Comparison of ENCODE assay signal across 7 cellular contexts in the genomic region with DNA sequence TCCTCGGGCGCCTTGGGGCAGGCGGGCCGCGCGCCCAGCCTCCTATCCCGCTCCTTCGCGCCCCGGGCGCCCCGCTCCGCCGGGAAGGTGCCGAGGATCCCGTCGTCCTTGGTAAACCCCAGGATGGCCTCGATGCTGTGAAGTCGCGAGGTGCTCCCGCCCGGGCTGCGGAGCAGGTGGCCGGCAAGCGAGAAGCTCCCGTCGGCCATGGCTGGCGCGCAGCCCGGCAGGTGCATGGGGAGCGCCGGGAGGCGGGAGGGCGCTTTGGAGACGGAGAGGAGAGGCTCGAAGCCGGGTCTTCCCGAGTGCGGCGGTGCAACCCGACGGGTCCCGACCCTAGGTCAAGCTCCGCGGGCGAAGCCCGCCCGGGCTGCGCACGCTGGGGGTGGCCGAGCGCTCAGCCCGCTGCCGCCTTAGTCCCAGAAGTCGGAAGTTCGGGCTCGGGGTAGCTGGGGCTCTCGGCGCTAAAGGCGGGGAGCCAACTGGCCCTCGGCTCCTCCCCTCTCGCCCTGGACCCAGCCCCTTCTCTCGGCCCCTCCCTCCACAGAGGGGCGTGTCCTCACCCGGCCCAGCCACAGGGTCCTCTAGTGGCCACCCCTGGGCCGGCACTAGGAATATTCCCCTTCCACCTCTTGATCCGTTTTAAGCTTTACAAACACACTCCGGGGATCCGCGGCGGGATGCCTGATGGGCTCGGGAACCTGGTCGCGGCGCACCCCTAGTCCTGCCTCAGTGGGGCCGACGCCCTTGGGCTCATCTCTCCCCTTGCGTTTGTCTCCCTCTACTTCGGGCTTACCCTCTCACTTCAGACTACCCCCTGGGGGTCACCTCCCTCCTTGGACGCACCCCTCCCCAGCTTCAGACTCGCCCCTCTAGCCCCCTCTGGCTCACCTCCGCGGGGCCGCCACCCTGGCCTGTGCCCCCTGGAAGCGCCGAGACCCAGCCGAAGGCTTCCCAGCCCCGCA. TPM values are rescaled to one million over a fixed set of nuclear protein-coding genes. Genes with fewer than 3 reads are reported as not detected.
A peak's percentile ranks its signal among the peaks of the same experiment; 100 is the strongest.
DNase-seq lines count a peak whose midpoint lies in the region; ATAC-seq lines count a peak whose summit lies in the region.

A gene (minus strand): TSS at position 484 of the 965 bp plus-strand sequence. CDS start 248 bp downstream, at position 236.

- peaks cover 0 to 7% (median 0%) of the 10 kb centered on the region in 9 donors for H3K9me3 Mint-ChIP-seq in naive thymus-derived CD8-positive, alpha-beta T cell

- H3K36me3 Mint-ChIP-seq in naive thymus-derived CD8-positive, alpha-beta T cell, result no peaks in the 10 kb centered on the region

- H3K36me3 ChIP-seq in effector memory CD4-positive, alpha-beta T cell (ENCODE audit: control insufficient read depth, insufficient read depth, low read length), result no peaks in the 10 kb centered on the region

- POLR2A ChIA-PET in naive thymus-derived CD8-positive, alpha-beta T cell (lab: Charles Lee), result no interaction called here

- H3K4me3 Mint-ChIP-seq in naive thymus-derived CD8-positive, alpha-beta T cell, result peak within 1 kb of the TSS in 8 of 10 donors; percentile 10 to 81 (median 44)

- H3K9me3 ChIP-seq in effector memory CD4-positive, alpha-beta T cell (ENCODE audit: control insufficient read depth, low read length), result no peaks in the 10 kb centered on the region

- in situ Hi-C loops in KBM-7 (cut with MboI; ENCODE audit: low pct_unique_long_range_greater_than_20kb, low sequenced_read_pairs), result no loop called here

- peak within 1 kb of the TSS; percentile 17 for H3K4me3 ChIP-seq in effector memory CD4-positive, alpha-beta T cell (ENCODE audit: insufficient read depth, low read depth, low read length, poor library complexity, severe bottlenecking)

- DNase-seq in KBM-7 (peak; percentile 45), inferior parietal cortex (ENCODE audit: extremely low spot score) (no peak)
- no peak for DNase-seq in effector memory CD4-positive, alpha-beta T cell
- no peak for DNase-seq in naive thymus-derived CD8-positive, alpha-beta T cell

- ATAC-seq in GM18498 (IDR thresholded peaks at IDR 0.05; ENCODE audit: unreplicated experiment) (peak; percentile 40), HG02763 (IDR thresholded peaks at IDR 0.05; ENCODE audit: unreplicated experiment) (no peak), HG02870 (IDR thresholded peaks at IDR 0.05; ENCODE audit: unreplicated experiment) (no peak)
- ATAC-seq in naive thymus-derived CD8-positive, alpha-beta T cell, result no peak

- peaks cover 53 to 81% (median 68%) of the 10 kb centered on the region in 5 donors for H3K27me3 Mint-ChIP-seq in naive thymus-derived CD8-positive, alpha-beta T cell

- H3K27ac Mint-ChIP-seq in naive thymus-derived CD8-positive, alpha-beta T cell, result no peak within 1 kb of the TSS

- peaks cover 55% of the 10 kb centered on the region for H3K27me3 ChIP-seq in effector memory CD4-positive, alpha-beta T cell (replicated peaks; ENCODE audit: control insufficient read depth, insufficient read depth, low read length, poor library complexity, severe bottlenecking)

- no peak within 1 kb of the TSS for H3K27ac ChIP-seq in effector memory CD4-positive, alpha-beta T cell (ENCODE audit: insufficient read depth, low read length, poor library complexity, severe bottlenecking)

- H3K4me1 ChIP-seq in effector memory CD4-positive, alpha-beta T cell (ENCODE audit: control insufficient read depth, insufficient read depth, low read length, poor library complexity, severe bottlenecking), result peaks cover 21% of the 10 kb centered on the region

- H3K4me1 Mint-ChIP-seq in naive thymus-derived CD8-positive, alpha-beta T cell, result peaks cover 15 to 33% (median 20%) of the 10 kb centered on the region in 4 donors

RNA-seq across cellular contexts. Expression of the gene that starts here (rescaled TPM):
- not detected for total RNA-seq in naive thymus-derived CD8-positive, alpha-beta T cell
- polyA plus RNA-seq in naive thymus-derived CD8-positive, alpha-beta T cell, result not detected
